9 cellular contexts compared by ENCODE assay signal in the genomic region with DNA sequence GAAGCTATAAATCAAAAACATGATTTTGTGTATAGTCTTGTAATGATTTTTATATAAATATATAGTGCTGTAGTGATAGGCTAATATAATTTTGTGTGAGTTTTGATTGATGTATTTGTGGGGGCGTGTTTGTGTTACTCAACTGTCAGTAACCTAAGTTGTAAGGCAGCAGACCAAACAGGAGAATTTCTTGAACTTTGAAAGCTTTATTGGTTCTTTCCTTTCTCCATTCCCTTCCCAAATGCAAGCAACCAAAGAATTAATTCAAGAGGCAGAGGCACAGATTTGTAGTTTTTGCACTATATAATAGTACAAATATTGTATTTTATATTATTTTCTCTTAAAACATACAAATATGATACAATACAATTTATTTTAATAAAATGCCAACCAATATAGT.
"Had no signal": no experiment of that assay in that cellular context is flagged by ENCODE, and none has a peak within 500 bp of the region (broad histone marks: within the 10 kb centered on the region; RNA-seq: fewer than 3 reads in every experiment).

No MANE protein-coding gene starts in this region.

- H3K9me3 Mint-ChIP-seq: IgD-negative memory B cell had no signal

- H3K4me3 ChIP-seq: GM23248, HAP-1 had no signal

- H2AFZ ChIP-seq: GM23248 had no signal

- H3K9me3 ChIP-seq: HAP-1 had no signal

- FAIRE-seq: HepG2 had no signal

- ATAC-seq: HCT116, HepG2 had no signal

- DNase-seq: GOT3, H7, KG1 had no signal

- H3K27ac Mint-ChIP-seq: IgD-negative memory B cell had no signal

- H3K36me3 ChIP-seq: HAP-1 had no signal

- H3K9ac ChIP-seq: GM23248 had no signal

- H3K27ac ChIP-seq: GM23248, HL-60 had no signal

- H3K27me3 Mint-ChIP-seq: IgD-negative memory B cell had no signal
